Comparison of ENCODE assay signal across 8 cellular contexts in genomic region chr6:31814677-31815024, GRCh38. TPM values are rescaled to one million over a fixed set of nuclear protein-coding genes. Genes with fewer than 3 reads are reported as not detected.
DNase-seq lines count a peak whose midpoint lies in the region; ATAC-seq and TF ChIP-seq lines count a peak whose summit lies in the region.

No MANE protein-coding gene starts in this region.

- H3K27ac Mint-ChIP-seq in stimulated activated naive CD8-positive, alpha-beta T cell treated with anti-CD3 and anti-CD28 coated beads, Interleukin-15, amount 100 ng/mL, for 72 hours = peak overlapping the region; percentile 71 to 95

- H3K27me3 ChIP-seq in HUES6 (ENCODE audit: control insufficient read depth, insufficient read depth, low read length) = no peaks in the 10 kb centered on the region
- no peaks in the 10 kb centered on the region for H3K27me3 ChIP-seq in Peyer's patch
- no peaks in the 10 kb centered on the region for H3K27me3 ChIP-seq in mucosa of stomach (ENCODE audit: control insufficient read depth, insufficient read depth, low read length)

- H3K36me3 ChIP-seq in HUES6 (ENCODE audit: control insufficient read depth, insufficient read depth, low read length) = no peaks in the 10 kb centered on the region
- no peaks in the 10 kb centered on the region for H3K36me3 ChIP-seq in Peyer's patch
- H3K36me3 ChIP-seq in mucosa of stomach (ENCODE audit: control insufficient read depth, insufficient read depth, low read length) = no peaks in the 10 kb centered on the region

- TF ChIP-seq CTCF in Peyer's patch (IDR thresholded peaks at IDR 0.05) = no peak

- H3K4me1 ChIP-seq in HUES6 (ENCODE audit: control insufficient read depth, insufficient read depth, low read length) = peaks cover 14% of the 10 kb centered on the region
- peaks cover 0 to 28% (median 4%) of the 10 kb centered on the region in 4 donors for H3K4me1 ChIP-seq in Peyer's patch
- H3K4me1 ChIP-seq in mucosa of stomach (ENCODE audit: control insufficient read depth, insufficient read depth, low read length) = peaks cover 28% of the 10 kb centered on the region

- H3K9me3 ChIP-seq in HUES6 (ENCODE audit: control insufficient read depth, insufficient read depth, low read depth, low read length) (no peaks in the 10 kb centered on the region), Peyer's patch (no peaks in the 10 kb centered on the region), mucosa of stomach (ENCODE audit: control insufficient read depth, low read length) (no peaks in the 10 kb centered on the region)

- peak overlapping the region; percentile 96 to 98 for H3K4me3 Mint-ChIP-seq in stimulated activated naive CD8-positive, alpha-beta T cell treated with anti-CD3 and anti-CD28 coated beads, Interleukin-15, amount 100 ng/mL, for 72 hours

- no peaks in the 10 kb centered on the region for H3K27me3 Mint-ChIP-seq in stimulated activated naive CD8-positive, alpha-beta T cell treated with anti-CD3 and anti-CD28 coated beads, Interleukin-15, amount 100 ng/mL, for 72 hours

- peak overlapping the region; percentile 32 for H3K9ac ChIP-seq in HUES6 (ENCODE audit: low read length)
- peak overlapping the region; percentile 81 for H3K9ac ChIP-seq in mucosa of stomach (ENCODE audit: low read length)

- H3K27ac ChIP-seq in HUES6 (ENCODE audit: low read depth, low read length) (peak overlapping the region; percentile 85; the same call in 1 of the 2 replicates), Peyer's patch (peak overlapping the region; percentile 91 to 99 (median 96))

- peak; percentile 92 for DNase-seq in DMS53 treated with DMSO at 0.1 percent for 48 hours (lab: John Stamatoyannopoulos, UW; ENCODE audit: unreplicated experiment)
- peak; percentile 87 to 96 (median 93) for DNase-seq in Peyer's patch
- peak; percentile 90 for DNase-seq in activated effector memory CD4-positive, alpha-beta T cell treated with anti-CD3 and anti-CD28 coated beads, Interleukin-2, amount 50 U/mL, for 16 hours
- peak; percentile 98 for DNase-seq in fibroblast of peridontal ligament (ENCODE audit: extremely low read depth)
- peak in 1 of 2 donors; percentile 62 for DNase-seq in stimulated activated naive CD8-positive, alpha-beta T cell treated with anti-CD3 and anti-CD28 coated beads, Interleukin-15, amount 100 ng/mL, for 72 hours

- no peaks in the 10 kb centered on the region for H3K9me3 Mint-ChIP-seq in stimulated activated naive CD8-positive, alpha-beta T cell treated with anti-CD3 and anti-CD28 coated beads, Interleukin-15, amount 100 ng/mL, for 72 hours

- ATAC-seq in stimulated activated naive CD8-positive, alpha-beta T cell treated with anti-CD3 and anti-CD28 coated beads, Interleukin-15, amount 100 ng/mL, for 72 hours = peak; percentile 46
- ATAC-seq in GM19328 (IDR thresholded peaks at IDR 0.05; ENCODE audit: unreplicated experiment) = no peak

- TF ChIP-seq POLR2A in Peyer's patch (IDR thresholded peaks at IDR 0.05) = peak; percentile 15 to 74

- peaks cover 43% of the 10 kb centered on the region for H3K4me1 Mint-ChIP-seq in stimulated activated naive CD8-positive, alpha-beta T cell treated with anti-CD3 and anti-CD28 coated beads, Interleukin-15, amount 100 ng/mL, for 72 hours

- H3K4me3 ChIP-seq in HUES6 (ENCODE audit: low read depth, low read length) = peak overlapping the region; percentile 68
- peak overlapping the region; percentile 59 to 78 (median 62) for H3K4me3 ChIP-seq in Peyer's patch
- peak overlapping the region; percentile 60 for H3K4me3 ChIP-seq in mucosa of stomach (ENCODE audit: low read length)

RNA-seq across cellular contexts. Expression of gene HSPA1L, which starts 0.4 kb away (rescaled TPM):
- total RNA-seq in Peyer's patch = 1 to 10 TPM in 2 of 4 donors, under 1 TPM in 1, not detected in 1; 0.88 to 1.7 (median 1.5) TPM

RNA-seq across cellular contexts. Expression of gene HSPA1A, which starts 0.7 kb away (rescaled TPM):
- total RNA-seq in Peyer's patch = 100 to 1,000 TPM in 1 of 4 donors, 10 to 100 TPM in 3; 38.1 to 123 (median 67.0) TPM

RNA-seq across cellular contexts. Expression of gene LSM2, which starts 7.9 kb away (rescaled TPM):
- 10 to 100 TPM; 11.8 to 42.9 (median 19.1) TPM for total RNA-seq in Peyer's patch

RNA-seq across cellular contexts. Expression of gene HSPA1B, which starts 12.9 kb away (rescaled TPM):
- total RNA-seq in Peyer's patch = 100 to 1,000 TPM in 3 of 4 donors, 10 to 100 TPM in 1; 85.7 to 199 (median 146) TPM

RNA-seq across cellular contexts. Expression of gene VARS1, which starts 19.1 kb away (rescaled TPM):
- total RNA-seq in Peyer's patch = 10 to 100 TPM; 33.9 to 53.6 (median 44.7) TPM
